In genomic region chr15:75649848-75650247, GRCh38 we compare ENCODE assay signal across 13 cellular contexts. TPM values are rescaled to one million over a fixed set of nuclear protein-coding genes. Genes with fewer than 3 reads are reported as not detected.
DNase-seq lines count a peak whose midpoint lies in the region; ATAC-seq and TF ChIP-seq lines count a peak whose summit lies in the region.
"Had no signal": no experiment of that assay in that cellular context is flagged by ENCODE, and none has a peak within 500 bp of the region (broad histone marks: within the 10 kb centered on the region; RNA-seq: fewer than 3 reads in every experiment).

No MANE protein-coding gene starts in this region.

- peaks cover 75% of the 10 kb centered on the region for H3K4me1 Mint-ChIP-seq in HFFc6 (ENCODE audit: low read depth)
- peaks cover 22 to 32% of the 10 kb centered on the region in 2 donors for H3K4me1 Mint-ChIP-seq in natural killer cell treated with Interleukin-12 subunit alpha and Interleukin-12 subunit beta and Interleukin-15 and Interleukin-18, amount 100 ng/mL, for 72 hours (ENCODE audit: low read depth in 2 of 2)

- no peaks in the 10 kb centered on the region for H3K27me3 ChIP-seq in ACC112 (ENCODE audit: insufficient read depth, low read length)

- no peaks in the 10 kb centered on the region; the same call in 1 of the 2 replicates for H3K36me3 ChIP-seq in ACC112 (ENCODE audit: insufficient read depth, low read length)
- H3K36me3 ChIP-seq: neutrophil had no signal

- H3K9me3 Mint-ChIP-seq in HFFc6: no peaks in the 10 kb centered on the region
- no peaks in the 10 kb centered on the region for H3K9me3 Mint-ChIP-seq in natural killer cell treated with Interleukin-12 subunit alpha and Interleukin-12 subunit beta and Interleukin-15 and Interleukin-18, amount 100 ng/mL, for 72 hours

- peaks cover 27% of the 10 kb centered on the region for H3K36me3 Mint-ChIP-seq in HFFc6 (ENCODE audit: low read depth)
- no peaks in the 10 kb centered on the region for H3K36me3 Mint-ChIP-seq in natural killer cell treated with Interleukin-12 subunit alpha and Interleukin-12 subunit beta and Interleukin-15 and Interleukin-18, amount 100 ng/mL, for 72 hours

- no peak overlapping the region for H2AFZ ChIP-seq in ACC112 (ENCODE audit: low read length, unreplicated experiment)

- H3K27ac ChIP-seq in ACC112 (ENCODE audit: low read depth, low read length): 0 out of 2 replicates have a peak overlapping the region, but pooled peaks have one; percentile 44
- H3K27ac ChIP-seq in coronary artery: peak overlapping the region; percentile 12 to 99
- H3K27ac ChIP-seq: neutrophil had no signal

- TF ChIP-seq CTCF in HFFc6 (IDR thresholded peaks at IDR 0.05) (no peak), coronary artery (IDR thresholded peaks at IDR 0.05) (no peak), GM10248 (IDR thresholded peaks at IDR 0.05; ENCODE audit: control extremely low read depth, extremely low read depth, low read depth, missing control alignments) (no peak)

- no peak for DNase-seq in HFFc6
- no peak for DNase-seq in coronary artery (ENCODE audit: low spot score)
- DNase-seq in natural killer cell treated with Interleukin-12 subunit alpha and Interleukin-12 subunit beta and Interleukin-15 and Interleukin-18, amount 100 ng/mL, for 72 hours (ENCODE audit: low spot score): no peak
- no peak for DNase-seq in GM10248 (ENCODE audit: extremely low spot score)
- no peak for DNase-seq in DMS 273 (lab: John Stamatoyannopoulos, UW; ENCODE audit: unreplicated experiment)
- DNase-seq: activated CD8-positive, alpha-beta T cell treated with anti-CD3 and anti-CD28 coated beads, Interleukin-2, amount 10 ng/mL, durations not matched to agents 7 days and 5 days; DMS53; hypothalamus; NCI-H2029 had no signal

- POLR2A ChIA-PET in GM10248 (lab: Yijun Ruan, JAX): no interaction called here

- CTCF ChIA-PET in GM10248 (lab: Yijun Ruan, JAX): interaction anchor here (2.5 kb wide), 1 partner anchor 10 kb away, joined by 6 read pairs; the partner anchor contains the start of gene IMP3

- peak overlapping the region; percentile 96 for H3K27ac Mint-ChIP-seq in HFFc6
- H3K27ac Mint-ChIP-seq in natural killer cell treated with Interleukin-12 subunit alpha and Interleukin-12 subunit beta and Interleukin-15 and Interleukin-18, amount 100 ng/mL, for 72 hours: peak overlapping the region in 1 of 2 donors; percentile 43
- H3K27ac Mint-ChIP-seq: activated CD8-positive, alpha-beta T cell treated with anti-CD3 and anti-CD28 coated beads, Interleukin-2, amount 10 ng/mL, durations not matched to agents 7 days and 5 days had no signal

- peak overlapping the region; percentile 97 for H3K4me3 Mint-ChIP-seq in HFFc6
- H3K4me3 Mint-ChIP-seq in natural killer cell treated with Interleukin-12 subunit alpha and Interleukin-12 subunit beta and Interleukin-15 and Interleukin-18, amount 100 ng/mL, for 72 hours: peak overlapping the region; percentile 19
- H3K4me3 Mint-ChIP-seq: activated CD8-positive, alpha-beta T cell treated with anti-CD3 and anti-CD28 coated beads, Interleukin-2, amount 10 ng/mL, durations not matched to agents 7 days and 5 days had no signal

- ATAC-seq in natural killer cell treated with Interleukin-12 subunit alpha and Interleukin-12 subunit beta and Interleukin-15 and Interleukin-18, amount 100 ng/mL, for 72 hours: no peak
- ATAC-seq in GM18909 (IDR thresholded peaks at IDR 0.05; ENCODE audit: poor library complexity, unreplicated experiment) (no peak), HG03469 (IDR thresholded peaks at IDR 0.05; ENCODE audit: unreplicated experiment) (no peak)
- ATAC-seq: activated CD8-positive, alpha-beta T cell treated with anti-CD3 and anti-CD28 coated beads, Interleukin-2, amount 10 ng/mL, durations not matched to agents 7 days and 5 days had no signal

- H3K27me3 Mint-ChIP-seq in HFFc6 (ENCODE audit: insufficient read depth): no peaks in the 10 kb centered on the region; the same call in 1 of the 2 replicates
- H3K27me3 Mint-ChIP-seq in natural killer cell treated with Interleukin-12 subunit alpha and Interleukin-12 subunit beta and Interleukin-15 and Interleukin-18, amount 100 ng/mL, for 72 hours: no peaks in the 10 kb centered on the region

- peaks cover 84% of the 10 kb centered on the region for H3K79me2 ChIP-seq in ACC112 (ENCODE audit: control insufficient read depth, insufficient read depth, low read length, unreplicated experiment)

- H3K4me3 ChIP-seq in ACC112 (ENCODE audit: low read depth, low read length) (peak overlapping the region; percentile 96), coronary artery (peak overlapping the region; percentile 88)

- peaks cover 61% of the 10 kb centered on the region for H3K4me1 ChIP-seq in ACC112 (ENCODE audit: control insufficient read depth, insufficient read depth, low read length, unreplicated experiment)

RNA-seq across cellular contexts. Expression of gene SNX33, which starts 2.1 kb away (rescaled TPM):
- 10 to 100 TPM; 23.3 to 28.1 (median 25.3) TPM for total RNA-seq in HFFc6 (2021; fragmentation: NEBNext Ultra II Directional; extraction: Animal tissue kit (Norgen Biotek cat#: 25700))
- total RNA-seq in natural killer cell treated with Interleukin-12 subunit alpha and Interleukin-12 subunit beta and Interleukin-15 and Interleukin-18, amount 100 ng/mL, for 72 hours: 1 to 10 TPM; 2.6 to 3.3 TPM

RNA-seq across cellular contexts. Expression of gene IMP3, which starts 9.8 kb away (rescaled TPM):
- 10 to 100 TPM; 55.1 to 62.9 (median 58.7) TPM for total RNA-seq in HFFc6 (2021; fragmentation: NEBNext Ultra II Directional; extraction: Animal tissue kit (Norgen Biotek cat#: 25700))
- 100 to 1,000 TPM in 1 of 2 donors, 10 to 100 TPM in 1; 76.2 to 111 TPM for total RNA-seq in natural killer cell treated with Interleukin-12 subunit alpha and Interleukin-12 subunit beta and Interleukin-15 and Interleukin-18, amount 100 ng/mL, for 72 hours

RNA-seq across cellular contexts. Expression of gene SNUPN, which starts 24.3 kb away (rescaled TPM):
- total RNA-seq in HFFc6 (2021; fragmentation: NEBNext Ultra II Directional; extraction: Animal tissue kit (Norgen Biotek cat#: 25700)): 10 to 100 TPM; 22.5 to 28.4 (median 25.1) TPM
- total RNA-seq in natural killer cell treated with Interleukin-12 subunit alpha and Interleukin-12 subunit beta and Interleukin-15 and Interleukin-18, amount 100 ng/mL, for 72 hours: 10 to 100 TPM; 15.5 to 26.7 TPM

Comparison
In these comparisons a context has a peak if more than half of its experiments do, and no peak if none do; other contexts are left out.
1. RNA of gene SNX33, which starts 2.1 kb away (total RNA-seq): 23.3 to 28.1 TPM in HFFc6; 2.6 to 3.3 TPM in natural killer cell treated with Interleukin-12 subunit alpha and Interleukin-12 subunit beta and Interleukin-15 and Interleukin-18, amount 100 ng/mL, for 72 hours; every median in the first group is over 4 times any median in the second.